Comparison of ENCODE assay signal across 36 cellular contexts in genomic region chr19:41718761-41719160, GRCh38. TPM values are rescaled to one million over a fixed set of nuclear protein-coding genes. Genes with fewer than 3 reads are reported as not detected.
"Had no signal": no experiment of that assay in that cellular context is flagged by ENCODE, and none has a peak within 500 bp of the region (broad histone marks: within the 10 kb centered on the region; RNA-seq: fewer than 3 reads in every experiment).

No MANE protein-coding gene starts in this region.

- H3K27ac ChIP-seq: adrenal gland, body of pancreas, brain microvascular endothelial cell, breast epithelium, VCaP had no signal

- H3K4me3 ChIP-seq: adrenal gland, body of pancreas, breast epithelium had no signal

- DNase-seq: activated B cell treated with CpG ODN at 0.5 μM for 24 hours; activated CD4-positive, alpha-beta memory T cell treated with anti-CD3 and anti-CD28 coated beads for 36 hours; activated CD4-positive, alpha-beta T cell treated with anti-CD3 and anti-CD28 coated beads for 4 hours; activated CD4-positive, alpha-beta T cell treated with anti-CD3 and anti-CD28 coated beads, Interleukin-2, amount 10 ng/mL, durations not matched to agents 24 days and 14 days; activated CD4-positive, alpha-beta T cell treated with anti-CD3 and anti-CD28 coated beads, Interleukin-2, amount 50 U/mL, for 1 hour; activated CD4-positive, alpha-beta T cell treated with anti-CD3 and anti-CD28 coated beads, Interleukin-2, amount 50 U/mL, for 4 hours; activated CD4-positive, CD25-positive, alpha-beta regulatory T cell treated with anti-CD3 and anti-CD28 coated beads, Interleukin-2, amount 50 U/mL, for 72 hours; activated CD8-positive, alpha-beta memory T cell treated with anti-CD3 and anti-CD28 coated beads, Interleukin-2, amount 50 U/mL, for 4 hours; activated CD8-positive, alpha-beta T cell treated with anti-CD3 and anti-CD28 coated beads for 36 hours; activated effector memory CD4-positive, alpha-beta T cell treated with anti-CD3 and anti-CD28 coated beads, Interleukin-2, amount 50 U/mL, for 16 hours; activated gamma-delta T cell treated with Interleukin-2 at 50 U/mL for 16 hours; activated naive CD4-positive, alpha-beta T cell; activated naive CD4-positive, alpha-beta T cell treated with anti-CD3 and anti-CD28 coated beads for 36 hours; activated naive CD4-positive, alpha-beta T cell treated with anti-CD3 and anti-CD28 coated beads, Interleukin-2, amount 50 U/mL, for 16 hours; activated naive CD8-positive, alpha-beta T cell treated with anti-CD3 and anti-CD28 coated beads for 36 hours; activated T-cell treated with anti-CD3 and anti-CD28 coated beads for 4 hours; activated T-cell treated with anti-CD3 and anti-CD28 coated beads, Interleukin-2, amount 50 U/mL, for 1 hour; activated T-cell treated with anti-CD3 and anti-CD28 coated beads, Interleukin-2, amount 50 U/mL, for 4 hours; activated T-cell treated with anti-CD3 and anti-CD28 coated beads, Interleukin-2, amount 50 U/mL, for 72 hours; adrenal gland; amniotic stem cell; aorta; body of pancreas; brain microvascular endothelial cell; central memory CD4-positive, alpha-beta T cell; T-helper 1 cell; T-helper 2 cell; T-helper 9 cell had no signal

- ATAC-seq: activated CD8-positive, alpha-beta T cell treated with anti-CD3 and anti-CD28 coated beads for 36 hours; activated naive CD4-positive, alpha-beta T cell treated with anti-CD3 and anti-CD28 coated beads, Interleukin-2, amount 50 U/mL, for 72 hours; activated T-cell treated with anti-CD3 and anti-CD28 coated beads, Interleukin-2, amount 50 U/mL, for 4 hours; activated T-cell treated with anti-CD3 and anti-CD28 coated beads, Interleukin-2, amount 50 U/mL, for 72 hours; activated T-helper 17 cell treated with anti-CD3 and anti-CD28 coated beads, Interleukin-2, amount 50 U/mL, for 72 hours; body of pancreas had no signal

- H3K36me3 ChIP-seq: adrenal gland, brain microvascular endothelial cell, breast epithelium had no signal

- H3K27me3 ChIP-seq: body of pancreas, brain microvascular endothelial cell had no signal

- H3K4me1 ChIP-seq: adrenal gland, body of pancreas, breast epithelium had no signal

- H3K9me3 ChIP-seq: adrenal gland, body of pancreas, breast epithelium had no signal

RNA-seq across cellular contexts. Expression of gene CEACAM5, which starts 10.3 kb away (rescaled TPM):
- total RNA-seq: activated B cell treated with CpG ODN at 0.5 μM for 24 hours; activated CD4-positive, alpha-beta memory T cell treated with anti-CD3 and anti-CD28 coated beads for 36 hours; activated CD4-positive, alpha-beta T cell treated with anti-CD3 and anti-CD28 coated beads, Interleukin-2, amount 10 ng/mL, durations not matched to agents 24 days and 14 days; activated CD8-positive, alpha-beta memory T cell treated with anti-CD3 and anti-CD28 coated beads for 36 hours; activated CD8-positive, alpha-beta T cell treated with anti-CD3 and anti-CD28 coated beads for 36 hours; activated naive CD4-positive, alpha-beta T cell treated with anti-CD3 and anti-CD28 coated beads for 36 hours; activated naive CD4-positive, alpha-beta T cell treated with anti-CD3 and anti-CD28 coated beads, Interleukin-2, amount 50 U/mL, for 72 hours; activated naive CD8-positive, alpha-beta T cell treated with anti-CD3 and anti-CD28 coated beads for 36 hours; activated T-cell treated with anti-CD3 and anti-CD28 coated beads, Interleukin-2, amount 50 U/mL, for 72 hours; activated T-helper 1 cell treated with anti-CD3 and anti-CD28 coated beads, Interleukin-12 subunit alpha, Interleukin-12 subunit beta, Interleukin-2, Interleukin-4 antibody, amounts not matched to agents 30 ng/mL and 10 ng/mL and 1 ng/mL, durations not matched to agents 14 hours and 24 hours and 36 hours; activated T-helper 17 cell treated with anti-CD3 and anti-CD28 coated beads, Interleukin-2, amount 50 U/mL, for 72 hours; astrocyte had no signal

RNA-seq across cellular contexts. Expression of gene CEACAM7, which starts 30.7 kb away (rescaled TPM):
- total RNA-seq: activated B cell treated with CpG ODN at 0.5 μM for 24 hours; activated CD4-positive, alpha-beta memory T cell treated with anti-CD3 and anti-CD28 coated beads for 36 hours; activated CD4-positive, alpha-beta T cell treated with anti-CD3 and anti-CD28 coated beads, Interleukin-2, amount 10 ng/mL, durations not matched to agents 24 days and 14 days; activated CD8-positive, alpha-beta memory T cell treated with anti-CD3 and anti-CD28 coated beads for 36 hours; activated CD8-positive, alpha-beta T cell treated with anti-CD3 and anti-CD28 coated beads for 36 hours; activated naive CD4-positive, alpha-beta T cell treated with anti-CD3 and anti-CD28 coated beads for 36 hours; activated naive CD4-positive, alpha-beta T cell treated with anti-CD3 and anti-CD28 coated beads, Interleukin-2, amount 50 U/mL, for 72 hours; activated naive CD8-positive, alpha-beta T cell treated with anti-CD3 and anti-CD28 coated beads for 36 hours; activated T-cell treated with anti-CD3 and anti-CD28 coated beads, Interleukin-2, amount 50 U/mL, for 72 hours; activated T-helper 1 cell treated with anti-CD3 and anti-CD28 coated beads, Interleukin-12 subunit alpha, Interleukin-12 subunit beta, Interleukin-2, Interleukin-4 antibody, amounts not matched to agents 30 ng/mL and 10 ng/mL and 1 ng/mL, durations not matched to agents 14 hours and 24 hours and 36 hours; activated T-helper 17 cell treated with anti-CD3 and anti-CD28 coated beads, Interleukin-2, amount 50 U/mL, for 72 hours; astrocyte; cardiac septum had no signal

RNA-seq across cellular contexts. Expression of gene CEACAM6, which starts 36.6 kb away (rescaled TPM):
- total RNA-seq: activated B cell treated with CpG ODN at 0.5 μM for 24 hours; activated CD4-positive, alpha-beta memory T cell treated with anti-CD3 and anti-CD28 coated beads for 36 hours; activated CD4-positive, alpha-beta T cell treated with anti-CD3 and anti-CD28 coated beads, Interleukin-2, amount 10 ng/mL, durations not matched to agents 24 days and 14 days; activated CD8-positive, alpha-beta memory T cell treated with anti-CD3 and anti-CD28 coated beads for 36 hours; activated CD8-positive, alpha-beta T cell treated with anti-CD3 and anti-CD28 coated beads for 36 hours; activated naive CD4-positive, alpha-beta T cell treated with anti-CD3 and anti-CD28 coated beads for 36 hours; activated naive CD4-positive, alpha-beta T cell treated with anti-CD3 and anti-CD28 coated beads, Interleukin-2, amount 50 U/mL, for 72 hours; activated naive CD8-positive, alpha-beta T cell treated with anti-CD3 and anti-CD28 coated beads for 36 hours; activated T-cell treated with anti-CD3 and anti-CD28 coated beads, Interleukin-2, amount 50 U/mL, for 72 hours; activated T-helper 1 cell treated with anti-CD3 and anti-CD28 coated beads, Interleukin-12 subunit alpha, Interleukin-12 subunit beta, Interleukin-2, Interleukin-4 antibody, amounts not matched to agents 30 ng/mL and 10 ng/mL and 1 ng/mL, durations not matched to agents 14 hours and 24 hours and 36 hours; activated T-helper 17 cell treated with anti-CD3 and anti-CD28 coated beads, Interleukin-2, amount 50 U/mL, for 72 hours; astrocyte had no signal
